8 cellular contexts compared by ENCODE assay signal in genomic region chr20:63553933-63554290, GRCh38. TPM values are rescaled to one million over a fixed set of nuclear protein-coding genes. Genes with fewer than 3 reads are reported as not detected.
DNase-seq lines count a peak whose midpoint lies in the region; ATAC-seq and TF ChIP-seq lines count a peak whose summit lies in the region.

Gene FNDC11, plus strand, starts transcription at chr20:63554159. Its CDS starts 1,505 bp downstream, at chr20:63555664.

- H3K27ac ChIP-seq in H9 (ENCODE audit: insufficient read length, low read depth, low read length) (no peak within 1 kb of the TSS), RWPE2 (ENCODE audit: poor library complexity, severe bottlenecking) (peak within 1 kb of the TSS; percentile 58), lung (ENCODE audit: low read depth in 1 of 2, low read length in 1 of 2) (no peak within 1 kb of the TSS), thoracic aorta (no peak within 1 kb of the TSS)

- H2AFZ ChIP-seq in H9 (ENCODE audit: low read length) = no peak within 1 kb of the TSS

- H3K4me3 Mint-ChIP-seq in H9 = peak within 1 kb of the TSS; percentile 69 to 84
- peak within 1 kb of the TSS; percentile 75 for H3K4me3 Mint-ChIP-seq in central memory CD8-positive, alpha-beta T cell

- H3K56ac ChIP-seq in H9 (ENCODE audit: insufficient read length, low read depth, low read length) = no peak within 1 kb of the TSS

- H3K27ac Mint-ChIP-seq in H9 = no peak within 1 kb of the TSS; a peak in 1 of 7 replicates
- H3K27ac Mint-ChIP-seq in central memory CD8-positive, alpha-beta T cell (ENCODE audit: low read depth) = peak within 1 kb of the TSS; percentile 76

- H3K23ac ChIP-seq in H9 (ENCODE audit: insufficient read length, low read depth, low read length) = no peak within 1 kb of the TSS

- DNase-seq in D341Med (ENCODE audit: low spot score) = peak; percentile 65
- peak; percentile 69 for DNase-seq in H9
- DNase-seq in RWPE2 (ENCODE audit: low spot score) = no peak
- no peak for DNase-seq in central memory CD8-positive, alpha-beta T cell (ENCODE audit: low spot score in 2 of 2)
- no peak for DNase-seq in lung (ENCODE audit: low spot score)
- no peak for DNase-seq in thoracic aorta (ENCODE audit: low spot score)
- DNase-seq in NK-92 treated with Interleukin-12 subunit alpha and Interleukin-12 subunit beta, amount 100 ng/mL, for 24 hours (lab: John Stamatoyannopoulos, UW) = no peak
- no peak for DNase-seq in pons (ENCODE audit: low spot score)

- no peak within 1 kb of the TSS for H2BK12ac ChIP-seq in H9 (ENCODE audit: insufficient read length, low read depth, low read length)

- H2AK5ac ChIP-seq in H9 (ENCODE audit: insufficient read length, low read length) = no peak within 1 kb of the TSS

- WGBS in H9 (ENCODE audit: extremely low coverage, insufficient read length, low lambda C conversion rate) = no CpG with 5 or more reads among the region's 34 CpGs
- 2% methylated on average over 30 to 34 of the region's 34 CpGs for WGBS in lung, 2 donors

- H3K9me3 Mint-ChIP-seq in H9 = no peaks in the 10 kb centered on the region
- H3K9me3 Mint-ChIP-seq in central memory CD8-positive, alpha-beta T cell = no peaks in the 10 kb centered on the region

- no peak within 1 kb of the TSS for H4K91ac ChIP-seq in H9 (ENCODE audit: insufficient read length, low read depth, low read length)

- H3K14ac ChIP-seq in H9 (ENCODE audit: insufficient read depth, low read length) = no peak within 1 kb of the TSS

- H3K4ac ChIP-seq in H9 (ENCODE audit: low read depth, low read length) = no peak within 1 kb of the TSS

- H2BK20ac ChIP-seq in H9 (ENCODE audit: low read depth, low read length, poor library complexity, severe bottlenecking) = no peak within 1 kb of the TSS

- no peak within 1 kb of the TSS for H2BK15ac ChIP-seq in H9 (ENCODE audit: low read depth, low read length)

- H2BK120ac ChIP-seq in H9 (ENCODE audit: low read depth, low read length, poor library complexity, severe bottlenecking) = no peak within 1 kb of the TSS

- H2BK5ac ChIP-seq in H9 (ENCODE audit: insufficient read length, low read length) = no peak within 1 kb of the TSS

- ATAC-seq in RWPE2 (ENCODE audit: low read depth) (peak; percentile 10), lung (ENCODE audit: insufficient read depth, low FRiP score) (no peak), thoracic aorta (ENCODE audit: insufficient number of reproducible peaks, low FRiP score, low read depth) (no peak)
- peak; percentile 4 for ATAC-seq in central memory CD8-positive, alpha-beta T cell (replicated peaks; ENCODE audit: extremely low read depth, poor library complexity, severe bottlenecking)

- H3K18ac ChIP-seq in H9 (ENCODE audit: insufficient read length, low read depth, low read length) = no peak within 1 kb of the TSS

- H3K4me1 Mint-ChIP-seq in H9 = peaks cover 22 to 30% of the 10 kb centered on the region in 2 experiments
- H3K4me1 Mint-ChIP-seq in central memory CD8-positive, alpha-beta T cell = peaks cover 19% of the 10 kb centered on the region

- peak within 1 kb of the TSS; percentile 46 for H3K4me2 ChIP-seq in H9 (ENCODE audit: insufficient read depth, insufficient read length, low read length)

- no peak for TF ChIP-seq CTCF in H9 (conservative IDR thresholded peaks at IDR 0.05)
- TF ChIP-seq CTCF in RWPE2 (IDR thresholded peaks at IDR 0.05; ENCODE audit: poor library complexity, severe bottlenecking) = no peak
- TF ChIP-seq CTCF in lung (IDR thresholded peaks at IDR 0.05; ENCODE audit: control extremely low read depth, extremely low read depth) = no peak
- TF ChIP-seq CTCF in thoracic aorta (IDR thresholded peaks at IDR 0.05) = no peak

- peaks cover 9% of the 10 kb centered on the region for H3K23me2 ChIP-seq in H9 (ENCODE audit: insufficient read length, low read depth, low read length, poor library complexity, severe bottlenecking)

- H3K9me3 ChIP-seq in H9 (ENCODE audit: control insufficient read depth, low read depth, low read length) (no peaks in the 10 kb centered on the region), RWPE2 (ENCODE audit: severe bottlenecking) (no peaks in the 10 kb centered on the region), lung (ENCODE audit: control insufficient read depth in 2 of 2, insufficient read depth in 1 of 2, low read length in 1 of 2) (no peaks in the 10 kb centered on the region), thoracic aorta (no peaks in the 10 kb centered on the region)

- no peaks in the 10 kb centered on the region for H3K27me3 ChIP-seq in H9 (ENCODE audit: insufficient read depth, low read length)
- no peaks in the 10 kb centered on the region for H3K27me3 ChIP-seq in RWPE2 (ENCODE audit: insufficient read depth, poor library complexity, severe bottlenecking)
- H3K27me3 ChIP-seq in lung (ENCODE audit: control insufficient read depth, insufficient read depth) = no peaks in the 10 kb centered on the region
- no peaks in the 10 kb centered on the region for H3K27me3 ChIP-seq in thoracic aorta (replicated peaks; ENCODE audit: insufficient read depth)

- H3K36me3 Mint-ChIP-seq in H9 (ENCODE audit: insufficient read depth in 1 of 3, low read depth in 3 of 3) = peaks cover 0 to 7% (median 4%) of the 10 kb centered on the region in 3 experiments; a peak in 4 of 7 replicates
- peaks cover 13% of the 10 kb centered on the region for H3K36me3 Mint-ChIP-seq in central memory CD8-positive, alpha-beta T cell (ENCODE audit: insufficient read depth)

- H3K27me3 Mint-ChIP-seq in H9 (ENCODE audit: low read depth) = no peaks in the 10 kb centered on the region; the same call in 1 of the 2 replicates
- peaks cover 17% of the 10 kb centered on the region for H3K27me3 Mint-ChIP-seq in central memory CD8-positive, alpha-beta T cell

- H3K4me3 ChIP-seq in RWPE2 (ENCODE audit: severe bottlenecking) (peak within 1 kb of the TSS; percentile 47), lung (peak within 1 kb of the TSS; percentile 33), thoracic aorta (peak within 1 kb of the TSS; percentile 77)

- H3K4me1 ChIP-seq in H9 (ENCODE audit: insufficient read depth, low read length) (0 out of 2 replicates have a peak, but pooled peaks cover 2% of the 10 kb centered on the region), RWPE2 (ENCODE audit: insufficient read depth, poor library complexity, severe bottlenecking) (peaks cover 9% of the 10 kb centered on the region), lung (ENCODE audit: control insufficient read depth in 2 of 2, insufficient read depth in 2 of 2, low read length in 2 of 2) (no peaks in the 10 kb centered on the region), thoracic aorta (ENCODE audit: control insufficient read depth in 1 of 2, low read depth in 2 of 2) (peaks cover 3 to 5% of the 10 kb centered on the region in 2 donors)

- H3K79me1 ChIP-seq in H9 (ENCODE audit: insufficient read depth, low read depth, low read length, poor library complexity, severe bottlenecking) = no peaks in the 10 kb centered on the region

- H4K20me1 ChIP-seq in H9 (ENCODE audit: control insufficient read depth, insufficient read depth, insufficient read length) = no peaks in the 10 kb centered on the region

- H3K36me3 ChIP-seq in RWPE2 (ENCODE audit: low read depth) (peaks cover 5% of the 10 kb centered on the region), lung (ENCODE audit: control insufficient read depth in 2 of 2, insufficient read depth in 2 of 2, low read length in 2 of 2) (peaks cover 0 to 8% of the 10 kb centered on the region in 2 donors), thoracic aorta (no peaks in the 10 kb centered on the region)

- no peaks in the 10 kb centered on the region for H3K79me2 ChIP-seq in H9 (ENCODE audit: insufficient read depth, low read length)

- H4K5ac ChIP-seq in H9 (ENCODE audit: insufficient read length, low read depth, low read length) = no peak within 1 kb of the TSS

- no peak within 1 kb of the TSS for H3K9ac ChIP-seq in H9 (ENCODE audit: extremely low read depth, insufficient read length, low read length)

- H3T11ph ChIP-seq in H9 (ENCODE audit: low read length) = no peak within 1 kb of the TSS

- no peak within 1 kb of the TSS for H4K8ac ChIP-seq in H9 (replicated peaks; ENCODE audit: insufficient read length, low read depth, low read length)

RNA-seq across cellular contexts. Expression of gene FNDC11, which starts in this region (rescaled TPM):
- total RNA-seq in H9 (2021) (2.5 and 2.7 TPM in 2 replicates), lung (1 to 10 TPM; 2.6 to 3.2 TPM), thoracic aorta (under 1 TPM in 1 of 2 donors, not detected in 1; 0.54 TPM)
- 1 to 10 TPM; 1.0 to 2.0 TPM for polyA plus RNA-seq in lung

Comparison
In these comparisons a context has a peak if more than half of its experiments do, and no peak if none do; other contexts are left out.
1. DNase-seq: peak in D341Med (single experiment) and H9 (single experiment); none in RWPE2 (single experiment), central memory CD8-positive, alpha-beta T cell (0 of 2), lung (single experiment), thoracic aorta (single experiment), NK-92 treated with Interleukin-12 subunit alpha and Interleukin-12 subunit beta, amount 100 ng/mL, for 24 hours (single experiment) and pons (single experiment).
2. ATAC-seq: peak in RWPE2 (single experiment) and central memory CD8-positive, alpha-beta T cell (single experiment); none in lung (single experiment) and thoracic aorta (single experiment).
3. Peak in every context shown above with its lines, with median percentiles within 50 percentile points of each other: H3K4me3 ChIP-seq.